ENCODE assay signal across 12 cellular contexts in genomic region chr10:59360605-59361515, GRCh38. TPM values are rescaled to one million over a fixed set of nuclear protein-coding genes. Genes with fewer than 3 reads are reported as not detected.
DNase-seq lines count a peak whose midpoint lies in the region; ATAC-seq and TF ChIP-seq lines count a peak whose summit lies in the region.
"Had no signal": no experiment of that assay in that cellular context is flagged by ENCODE, and none has a peak within 500 bp of the region (broad histone marks: within the 10 kb centered on the region; RNA-seq: fewer than 3 reads in every experiment).

No MANE protein-coding gene starts in this region.

- WGBS in gastroesophageal sphincter (ENCODE audit: low coverage in 1 of 2), 2 donors: 16 to 26% methylated on average over 3 to 5 of the region's 6 CpGs

- no peaks in the 10 kb centered on the region for H3K9me3 ChIP-seq in gastroesophageal sphincter
- H3K9me3 ChIP-seq: BLaER1 had no signal

- no peak for TF ChIP-seq POLR2A in gastroesophageal sphincter (IDR thresholded peaks at IDR 0.05)

- no peak for TF ChIP-seq CTCF in 22Rv1 (IDR thresholded peaks at IDR 0.05)
- no peak for TF ChIP-seq CTCF in gastroesophageal sphincter (IDR thresholded peaks at IDR 0.05)

- ATAC-seq in gastroesophageal sphincter: no peak
- no peak for ATAC-seq in GM21619 (IDR thresholded peaks at IDR 0.05; ENCODE audit: unreplicated experiment)
- ATAC-seq in HG03565 (IDR thresholded peaks at IDR 0.05; ENCODE audit: unreplicated experiment): no peak
- ATAC-seq: GM23338 had no signal

- DNase-seq in NCI-H69 (lab: John Stamatoyannopoulos, UW) (peak; percentile 80), MV-4-11 (lab: John Stamatoyannopoulos, UW) (no peak)
- DNase-seq in effector CD8-positive, alpha-beta T cell (lab: John Stamatoyannopoulos, UW): no peak
- DNase-seq: NCI-H2029 treated with DMSO at 0.1 percent for 48 hours; stimulated activated CD4-positive, alpha-beta T cell treated with anti-CD3 and anti-CD28 coated beads, Interleukin-15, amount 100 ng/mL, for 24 hours had no signal

- H3K27me3 ChIP-seq in gastroesophageal sphincter: no peaks in the 10 kb centered on the region
- H3K27me3 ChIP-seq in rectal smooth muscle tissue (ENCODE audit: control insufficient read depth, insufficient read depth, low read length): no peaks in the 10 kb centered on the region

- peak overlapping the region; percentile 54 to 70 for H3K4me3 ChIP-seq in gastroesophageal sphincter
- H3K4me3 ChIP-seq in rectal smooth muscle tissue (ENCODE audit: low read length): peak overlapping the region; percentile 52
- H3K4me3 ChIP-seq: BLaER1 had no signal

- H3K27ac ChIP-seq in 22Rv1: 0 out of 2 replicates have a peak overlapping the region, but pooled peaks have one; percentile 53
- peak overlapping the region; percentile 72 to 95 (median 92) for H3K27ac ChIP-seq in gastroesophageal sphincter
- H3K27ac ChIP-seq in rectal smooth muscle tissue (ENCODE audit: low read depth, low read length): peak overlapping the region; percentile 18
- H3K27ac ChIP-seq: BLaER1 had no signal

- no peak for TF ChIP-seq EP300 in gastroesophageal sphincter (IDR thresholded peaks at IDR 0.05)

- H3K4me1 ChIP-seq in gastroesophageal sphincter: peaks cover 12 to 65% (median 21%) of the 10 kb centered on the region in 3 donors
- peaks cover 8% of the 10 kb centered on the region for H3K4me1 ChIP-seq in rectal smooth muscle tissue (ENCODE audit: control insufficient read depth, insufficient read depth, low read length)
- H3K4me1 ChIP-seq: BLaER1 had no signal

- no peak overlapping the region for H3K9ac ChIP-seq in rectal smooth muscle tissue (ENCODE audit: low read length)
- H3K9ac ChIP-seq: BLaER1 had no signal

- H3K36me3 ChIP-seq in gastroesophageal sphincter (no peaks in the 10 kb centered on the region), rectal smooth muscle tissue (ENCODE audit: control insufficient read depth, insufficient read depth, low read length) (no peaks in the 10 kb centered on the region)
- H3K36me3 ChIP-seq: BLaER1 had no signal

RNA-seq across cellular contexts. Expression of gene FAM13C, which starts 1.5 kb away (rescaled TPM):
- total RNA-seq in gastroesophageal sphincter: 10 to 100 TPM; 26.9 to 79.9 (median 45.5) TPM

Comparison
In these comparisons a context has a peak if more than half of its experiments do, and no peak if none do; other contexts are left out.
1. H3K27ac ChIP-seq: peak in every context shown above with its lines; median percentile 92 in gastroesophageal sphincter; 53 in 22Rv1; 18 in rectal smooth muscle tissue.